25 cellular contexts compared by ENCODE assay signal in genomic region chr6:105893741-105894140, GRCh38.
DNase-seq lines count a peak whose midpoint lies in the region; ATAC-seq and TF ChIP-seq lines count a peak whose summit lies in the region.
"Had no signal": no experiment of that assay in that cellular context is flagged by ENCODE, and none has a peak within 500 bp of the region (broad histone marks: within the 10 kb centered on the region; RNA-seq: fewer than 3 reads in every experiment).

No MANE protein-coding gene starts in this region.

- H3K9ac ChIP-seq in DND-41 (ENCODE audit: low read depth, low read length): no peak overlapping the region
- no peak overlapping the region for H3K9ac ChIP-seq in MM.1S (ENCODE audit: low read length)
- H3K9ac ChIP-seq in mucosa of rectum (ENCODE audit: low read depth in 1 of 2, low read length in 2 of 2): no peak overlapping the region
- H3K9ac ChIP-seq: GM23248 had no signal

- H3K27ac Mint-ChIP-seq in MCF 10A (ENCODE audit: low read depth, unreplicated experiment): no peak overlapping the region
- H3K27ac Mint-ChIP-seq: CD4-positive, alpha-beta memory T cell; T-helper 17 cell had no signal

- no peak for TF ChIP-seq CTCF in DND-41 (IDR thresholded peaks at IDR 0.05; ENCODE audit: borderline replicate concordance, extremely low read depth, low read length, poor library complexity, severe bottlenecking)
- no peak for TF ChIP-seq CTCF in MM.1S (IDR thresholded peaks at IDR 0.05; ENCODE audit: low read length)
- no peak for TF ChIP-seq CTCF in MCF 10A (IDR thresholded peaks at IDR 0.05; ENCODE audit: unreplicated experiment)
- no peak for TF ChIP-seq CTCF in adrenal gland (IDR thresholded peaks at IDR 0.05)
- TF ChIP-seq CTCF in hepatocyte (IDR thresholded peaks at IDR 0.05; ENCODE audit: poor library complexity): no peak

- BruUV-seq in MCF 10A (replicated peaks; lab: Mats Ljungman, UMichigan): no TSS peak

- no peaks in the 10 kb centered on the region for H3K27me3 ChIP-seq in DND-41 (ENCODE audit: insufficient read depth, low read length, poor library complexity)
- H3K27me3 ChIP-seq in MM.1S (replicated peaks; ENCODE audit: insufficient read depth, low read length): no peaks in the 10 kb centered on the region
- H3K27me3 ChIP-seq in mucosa of rectum (ENCODE audit: control insufficient read depth in 2 of 2, insufficient read depth in 2 of 2, low read length in 2 of 2): no peaks in the 10 kb centered on the region
- H3K27me3 ChIP-seq in adrenal gland: no peaks in the 10 kb centered on the region
- no peaks in the 10 kb centered on the region for H3K27me3 ChIP-seq in hepatocyte
- H3K27me3 ChIP-seq: SJCRH30 had no signal

- no peaks in the 10 kb centered on the region for H3K9me3 Mint-ChIP-seq in MCF 10A (ENCODE audit: unreplicated experiment)
- H3K9me3 Mint-ChIP-seq: CD4-positive, alpha-beta memory T cell had no signal

- H3K9me2 ChIP-seq in MM.1S (replicated peaks; ENCODE audit: insufficient read depth, low read length) (no peaks in the 10 kb centered on the region), hepatocyte (replicated peaks; ENCODE audit: insufficient read depth) (no peaks in the 10 kb centered on the region)

- H3K4me2 ChIP-seq in DND-41 (ENCODE audit: insufficient read depth, low read length): no peak overlapping the region
- H3K4me2 ChIP-seq in MM.1S (ENCODE audit: low read depth, low read length): no peak overlapping the region; the same call in 1 of the 2 replicates
- no peak overlapping the region for H3K4me2 ChIP-seq in hepatocyte

- H3F3A ChIP-seq in MM.1S (ENCODE audit: insufficient read depth, low read length): no peaks in the 10 kb centered on the region

- DNase-seq in DND-41: peak; percentile 42
- DNase-seq in MM.1S: no peak
- peak; percentile 92 for DNase-seq in RPMI8226
- DNase-seq in substantia nigra (lab: John Stamatoyannopoulos, UW): no peak
- no peak for DNase-seq in MCF 10A (ENCODE audit: unreplicated experiment)
- no peak for DNase-seq in adrenal gland
- no peak for DNase-seq in hepatocyte (ENCODE audit: low spot score)
- DNase-seq: C1 segment of cervical spinal cord; CD4-positive, alpha-beta memory T cell; COR-L47; EL; GDM1; GM23248; H7; NCI-H1092; NCI-H1436; NCI-H187; NCI-H524; NCI-H82; SJCRH30; T-helper 17 cell had no signal

- H3K9me3 ChIP-seq in DND-41 (ENCODE audit: insufficient read depth, low read length, severe bottlenecking) (peaks cover 4% of the 10 kb centered on the region), MM.1S (replicated peaks; ENCODE audit: insufficient read depth, low read length) (no peaks in the 10 kb centered on the region), mucosa of rectum (ENCODE audit: control insufficient read depth in 2 of 2, low read length in 2 of 2) (no peaks in the 10 kb centered on the region), adrenal gland (replicated peaks in 1 of 3) (no peaks in the 10 kb centered on the region), hepatocyte (ENCODE audit: low read depth) (no peaks in the 10 kb centered on the region)
- H3K9me3 ChIP-seq: SJCRH30 had no signal

- POLR2A ChIA-PET in MCF 10A (lab: Yijun Ruan, JAX): interaction anchor here (1.0 to 1.3 kb wide), 2 partner anchors 22 to 53 kb away, joined by 5 to 6 read pairs; no protein-coding TSS in a partner anchor

- no peak for TF ChIP-seq POLR2A in adrenal gland (IDR thresholded peaks at IDR 0.05)

- H3K36me3 ChIP-seq in DND-41 (ENCODE audit: insufficient read depth, low read length): no peaks in the 10 kb centered on the region
- H3K36me3 ChIP-seq in MM.1S (replicated peaks; ENCODE audit: insufficient read depth, low read length): no peaks in the 10 kb centered on the region
- no peaks in the 10 kb centered on the region for H3K36me3 ChIP-seq in mucosa of rectum (ENCODE audit: control insufficient read depth in 2 of 2, insufficient read depth in 2 of 2, low read length in 2 of 2)
- no peaks in the 10 kb centered on the region for H3K36me3 ChIP-seq in adrenal gland (replicated peaks in 1 of 2)
- no peaks in the 10 kb centered on the region for H3K36me3 ChIP-seq in hepatocyte (replicated peaks; ENCODE audit: insufficient read depth, low read depth)
- H3K36me3 ChIP-seq: SJCRH30 had no signal

- peaks cover 12% of the 10 kb centered on the region for H3K4me1 ChIP-seq in DND-41 (ENCODE audit: insufficient read depth, low read length)
- H3K4me1 ChIP-seq in MM.1S (ENCODE audit: low read length): peaks cover 15% of the 10 kb centered on the region
- no peaks in the 10 kb centered on the region for H3K4me1 ChIP-seq in mucosa of rectum (ENCODE audit: control insufficient read depth in 2 of 2, insufficient read depth in 2 of 2, low read length in 2 of 2)
- no peaks in the 10 kb centered on the region for H3K4me1 ChIP-seq in adrenal gland (replicated peaks in 1 of 2)
- H3K4me1 ChIP-seq in hepatocyte (ENCODE audit: insufficient read depth): peaks cover 16% of the 10 kb centered on the region
- H3K4me1 ChIP-seq: SJCRH30 had no signal

- intact Hi-C loops in MCF 10A (cut with micrococcal nuclease): no loop called here
- intact Hi-C loops in adrenal gland (cut with DNase I): no loop called here

- no peaks in the 10 kb centered on the region for H3K79me2 ChIP-seq in DND-41 (ENCODE audit: insufficient read depth, low read length)
- no peaks in the 10 kb centered on the region for H3K79me2 ChIP-seq in MM.1S (ENCODE audit: low read length)
- H3K79me2 ChIP-seq in hepatocyte: no peaks in the 10 kb centered on the region

- H3K4me1 Mint-ChIP-seq in MCF 10A (ENCODE audit: insufficient read depth, unreplicated experiment): peaks cover 7% of the 10 kb centered on the region
- H3K4me1 Mint-ChIP-seq: T-helper 17 cell had no signal

- no peak overlapping the region for H3K4me3 ChIP-seq in DND-41 (ENCODE audit: low read depth in 1 of 2, low read length in 2 of 2)
- no peak overlapping the region for H3K4me3 ChIP-seq in MM.1S (ENCODE audit: low read length)
- H3K4me3 ChIP-seq in mucosa of rectum (ENCODE audit: low read length in 2 of 2): no peak overlapping the region
- H3K4me3 ChIP-seq in adrenal gland: no peak overlapping the region
- no peak overlapping the region for H3K4me3 ChIP-seq in hepatocyte
- H3K4me3 ChIP-seq: GM12878, GM23248, K562, SJCRH30 had no signal

- H2AFZ ChIP-seq in DND-41 (ENCODE audit: low read depth, low read length) (no peak overlapping the region), MM.1S (ENCODE audit: low read length) (no peak overlapping the region), hepatocyte (no peak overlapping the region)
- H2AFZ ChIP-seq: GM23248 had no signal

- no peak overlapping the region for H3K27ac ChIP-seq in DND-41 (ENCODE audit: low read length)
- H3K27ac ChIP-seq in MM.1S (ENCODE audit: low read length): peak overlapping the region; percentile 1; the same call in 1 of the 2 replicates
- peak overlapping the region; percentile 36 to 43 for H3K27ac ChIP-seq in mucosa of rectum (ENCODE audit: low read depth in 2 of 2, low read length in 2 of 2)
- no peak overlapping the region for H3K27ac ChIP-seq in substantia nigra (ENCODE audit: low read depth, low read length, poor library complexity, severe bottlenecking)
- H3K27ac ChIP-seq in adrenal gland: no peak overlapping the region
- H3K27ac ChIP-seq in hepatocyte: no peak overlapping the region
- H3K27ac ChIP-seq: GM23248, SJCRH30 had no signal

- peak; percentile 49; the same call in 2 of the 3 replicates for ATAC-seq in DND-41 (ENCODE audit: insufficient read depth, low read depth)
- ATAC-seq: SK-N-SH treated with all-trans-retinoic acid at 6 μM for 48 hours had no signal

- H3K36me3 Mint-ChIP-seq in MCF 10A (ENCODE audit: insufficient read depth, unreplicated experiment): no peaks in the 10 kb centered on the region
- H3K36me3 Mint-ChIP-seq: CD4-positive, alpha-beta memory T cell had no signal

- WGBS in adrenal gland, 4 donors: 77 to 80% (median 78%) methylated on average over 6 to 7 of the region's 7 CpGs
- WGBS in hepatocyte (ENCODE audit: low lambda C conversion rate, missing lambda C conversion rate): 95% methylated on average over 7 of the region's 7 CpGs

- CTCF ChIA-PET in MCF 10A (lab: Yijun Ruan, JAX): interaction anchor here (0.5 to 1.5 kb wide), 2 partner anchors 28 to 409 kb away, joined by 3 to 4 read pairs; no protein-coding TSS in a partner anchor

- H4K20me1 ChIP-seq in DND-41 (ENCODE audit: insufficient read depth, low read length) (no peaks in the 10 kb centered on the region), MM.1S (ENCODE audit: insufficient read depth, low read length) (no peaks in the 10 kb centered on the region), hepatocyte (ENCODE audit: insufficient read depth, poor library complexity, severe bottlenecking) (no peaks in the 10 kb centered on the region)

- H3K27me3 Mint-ChIP-seq in MCF 10A (ENCODE audit: insufficient read depth, unreplicated experiment): no peaks in the 10 kb centered on the region
- H3K27me3 Mint-ChIP-seq: T-helper 17 cell had no signal

- no peak overlapping the region for H3K4me3 Mint-ChIP-seq in MCF 10A (ENCODE audit: unreplicated experiment)
- H3K4me3 Mint-ChIP-seq: CD4-positive, alpha-beta memory T cell; T-helper 17 cell had no signal

Comparison
In these comparisons a context has a peak if more than half of its experiments do, and no peak if none do; other contexts are left out.
1. DNase-seq: peak in DND-41 (single experiment) and RPMI8226 (single experiment); none in MM.1S (single experiment), substantia nigra (0 of 49), MCF 10A (single experiment), adrenal gland (0 of 7) and hepatocyte (single experiment).
2. H3K27ac ChIP-seq: peak in MM.1S (single experiment) and mucosa of rectum (2 of 2); none in DND-41 (single experiment), substantia nigra (single experiment), adrenal gland (0 of 5) and hepatocyte (single experiment).